In the genomic region with DNA sequence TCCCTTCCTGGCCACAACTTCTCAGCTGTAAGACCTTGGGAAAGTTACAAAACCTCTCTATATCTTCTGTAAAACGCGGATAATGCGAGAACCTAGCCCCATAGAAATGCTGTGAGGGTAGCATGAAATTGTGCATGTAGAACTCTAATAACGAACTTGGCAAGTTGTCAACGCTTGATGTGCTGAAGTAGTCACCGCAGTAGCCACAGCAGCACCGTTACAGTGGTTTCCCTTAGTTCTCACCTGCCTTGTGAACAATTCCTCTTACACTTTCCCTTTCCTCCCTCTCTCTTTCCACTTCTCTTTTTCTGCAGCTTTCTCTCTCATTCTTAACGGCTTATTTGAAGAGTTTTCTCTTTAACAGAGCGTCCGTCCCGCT, we compare ENCODE assay signal across 3 cellular contexts.
A peak's percentile ranks its signal among the peaks of the same experiment; 100 is the strongest.
TF ChIP-seq lines count a peak whose summit lies in the region.

No MANE protein-coding gene starts in this region.

TF ChIP-seq in SK-N-SH, 30 proteins besides CTCF, POLR2A, EP300 and RAD21:
- TF ChIP-seq, protein P1, sequence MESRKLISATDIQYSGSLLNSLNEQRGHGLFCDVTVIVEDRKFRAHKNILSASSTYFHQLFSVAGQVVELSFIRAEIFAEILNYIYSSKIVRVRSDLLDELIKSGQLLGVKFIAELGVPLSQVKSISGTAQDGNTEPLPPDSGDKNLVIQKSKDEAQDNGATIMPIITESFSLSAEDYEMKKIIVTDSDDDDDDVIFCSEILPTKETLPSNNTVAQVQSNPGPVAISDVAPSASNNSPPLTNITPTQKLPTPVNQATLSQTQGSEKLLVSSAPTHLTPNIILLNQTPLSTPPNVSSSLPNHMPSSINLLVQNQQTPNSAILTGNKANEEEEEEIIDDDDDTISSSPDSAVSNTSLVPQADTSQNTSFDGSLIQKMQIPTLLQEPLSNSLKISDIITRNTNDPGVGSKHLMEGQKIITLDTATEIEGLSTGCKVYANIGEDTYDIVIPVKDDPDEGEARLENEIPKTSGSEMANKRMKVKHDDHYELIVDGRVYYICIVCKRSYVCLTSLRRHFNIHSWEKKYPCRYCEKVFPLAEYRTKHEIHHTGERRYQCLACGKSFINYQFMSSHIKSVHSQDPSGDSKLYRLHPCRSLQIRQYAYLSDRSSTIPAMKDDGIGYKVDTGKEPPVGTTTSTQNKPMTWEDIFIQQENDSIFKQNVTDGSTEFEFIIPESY (IDR thresholded peaks at IDR 0.05; ENCODE audit: borderline replicate concordance, low read depth): 0 out of 2 replicates have a peak, but pooled peaks have one; percentile 37
- TF ChIP-seq GATA2 (CRISPR knock-in tag; IDR thresholded peaks at IDR 0.05): no peak

TF ChIP-seq in H1, 55 proteins besides CTCF, POLR2A, EP300 and RAD21:
- TF ChIP-seq MAX (IDR thresholded peaks at IDR 0.05) (no peak), SP2 (IDR thresholded peaks at IDR 0.05; ENCODE audit: low read length) (no peak), EZH2 (IDR thresholded peaks at IDR 0.05; ENCODE audit: low read depth, low read length, severe bottlenecking) (peak; percentile 21), ATF2 (IDR thresholded peaks at IDR 0.05; ENCODE audit: low read length) (no peak), RNF2 (IDR thresholded peaks at IDR 0.05; ENCODE audit: borderline replicate concordance, low read depth, low read length, missing control alignments, poor library complexity, severe bottlenecking) (no peak), POLR2AphosphoS5 (IDR thresholded peaks at IDR 0.05; ENCODE audit: low read depth, low read length) (no peak), TEAD4 (IDR thresholded peaks at IDR 0.05; ENCODE audit: low read depth, low read length) (no peak)

TF ChIP-seq in neural cell, 6 proteins besides CTCF, POLR2A, EP300 and RAD21:
- TF ChIP-seq MXI1 (conservative IDR thresholded peaks at IDR 0.05; ENCODE audit: poor library complexity, severe bottlenecking) (peak; percentile 71), REST (IDR thresholded peaks at IDR 0.05; ENCODE audit: borderline replicate concordance) (no peak)
TF ChIP-seq in neural cell: peak in this region for 1.
